ENCODE assay signal across 8 cellular contexts in genomic region chr2:172101008-172101706, GRCh38. TPM values are rescaled to one million over a fixed set of nuclear protein-coding genes. Genes with fewer than 3 reads are reported as not detected.
DNase-seq lines count a peak whose midpoint lies in the region; ATAC-seq and TF ChIP-seq lines count a peak whose summit lies in the region.

No MANE protein-coding gene starts in this region.

- H3K27me3 Mint-ChIP-seq in activated CD4-positive, alpha-beta memory T cell treated with anti-CD3 and anti-CD28 coated beads for 36 hours = peaks cover 70% of the 10 kb centered on the region

- H3K4me3 Mint-ChIP-seq in activated CD4-positive, alpha-beta memory T cell treated with anti-CD3 and anti-CD28 coated beads for 36 hours = peak overlapping the region; percentile 71

- POLR2A ChIA-PET in activated CD4-positive, alpha-beta memory T cell treated with anti-CD3 and anti-CD28 coated beads for 36 hours (lab: Charles Lee) = interaction anchor here (2.0 kb wide), 1 partner anchor 14 kb away, joined by 8 read pairs; no protein-coding TSS in a partner anchor
- POLR2A ChIA-PET in HEK293T (lab: Yijun Ruan, JAX) = interaction anchor here (0.8 to 3.2 kb wide), 16 partner anchors 8 to 1172 kb away, joined by 3 to 49 read pairs (median 6); partner anchors contain the start of genes DLX1, GORASP2 and HAT1

- no peak for TF ChIP-seq CTCF in AG09309 (IDR thresholded peaks at IDR 0.05; ENCODE audit: control insufficient read depth, insufficient read depth, low read depth, low read length, missing control alignments)

- intact Hi-C loops in activated CD4-positive, alpha-beta memory T cell treated with anti-CD3 and anti-CD28 coated beads for 36 hours (cut with micrococcal nuclease) = loop anchor here (5.0 kb wide), 4 partner anchors 99 to 456 kb away; partner anchors contain the start of genes DYNC1I2, HAT1 and PDK1

- no peak for ATAC-seq in HG02870 (IDR thresholded peaks at IDR 0.05; ENCODE audit: unreplicated experiment)
- ATAC-seq in HG02571 (IDR thresholded peaks at IDR 0.05; ENCODE audit: unreplicated experiment) = no peak

- H3K9me3 Mint-ChIP-seq in activated CD4-positive, alpha-beta memory T cell treated with anti-CD3 and anti-CD28 coated beads for 36 hours = no peaks in the 10 kb centered on the region

- no peak overlapping the region for H3K9ac ChIP-seq in iPS-20b (ENCODE audit: low read depth, low read length)

- no peaks in the 10 kb centered on the region for H3K36me3 Mint-ChIP-seq in activated CD4-positive, alpha-beta memory T cell treated with anti-CD3 and anti-CD28 coated beads for 36 hours

- peaks cover 98% of the 10 kb centered on the region for H3K27me3 ChIP-seq in iPS-20b (ENCODE audit: insufficient read depth, low read length)

- H3K27ac ChIP-seq in iPS-20b (ENCODE audit: low read length) = no peak overlapping the region

- DNase-seq in AG09309 (ENCODE audit: low read depth) = no peak
- DNase-seq in G401 (ENCODE audit: low spot score) = peak; percentile 8
- no peak for DNase-seq in activated CD4-positive, alpha-beta memory T cell treated with anti-CD3 and anti-CD28 coated beads for 36 hours
- no peak for DNase-seq in HEK293T (ENCODE audit: extremely low spot score)
- DNase-seq in central memory CD4-positive, alpha-beta T cell = no peak

- H3K4me3 ChIP-seq in AG09309 (ENCODE audit: control insufficient read depth, low read depth, low read length) (peak overlapping the region; percentile 86), iPS-20b (ENCODE audit: low read length) (peak overlapping the region; percentile 67)

- H3K9me3 ChIP-seq in iPS-20b (ENCODE audit: insufficient read depth, low read depth, low read length) = peaks cover 4% of the 10 kb centered on the region; the same call in 1 of the 2 replicates

- in situ Hi-C loops in G401 (cut with HindIII; ENCODE audit: low sequenced_read_pairs) = no loop called here

- peaks cover 7% of the 10 kb centered on the region; the same call in 1 of the 2 replicates for H3K4me1 ChIP-seq in iPS-20b (ENCODE audit: insufficient read depth, low read length)

- CTCF ChIA-PET in activated CD4-positive, alpha-beta memory T cell treated with anti-CD3 and anti-CD28 coated beads for 36 hours (lab: Charles Lee) = interaction anchor here (0.7 to 6.8 kb wide), 6 partner anchors 9 to 502 kb away, joined by 3 to 116 read pairs (median 11); partner anchors contain the start of gene DLX1
- CTCF ChIA-PET in HEK293T (lab: Yijun Ruan, JAX) = interaction anchor here (0.7 to 3.0 kb wide), 2 partner anchors 26 to 397 kb away, joined by 4 to 17 read pairs; no protein-coding TSS in a partner anchor

- H3K36me3 ChIP-seq in iPS-20b (ENCODE audit: insufficient read depth, low read depth, low read length) = no peaks in the 10 kb centered on the region

- H3K4me1 Mint-ChIP-seq in activated CD4-positive, alpha-beta memory T cell treated with anti-CD3 and anti-CD28 coated beads for 36 hours (ENCODE audit: low read depth) = peaks cover 56% of the 10 kb centered on the region

- no peak overlapping the region for H3K27ac Mint-ChIP-seq in activated CD4-positive, alpha-beta memory T cell treated with anti-CD3 and anti-CD28 coated beads for 36 hours

TF ChIP-seq in HEK293T, 16 proteins besides CTCF, POLR2A, EP300 and RAD21:
- TF ChIP-seq L3MBTL2 (conservative IDR thresholded peaks at IDR 0.05) (no peak), SP1 (IDR thresholded peaks at IDR 0.05) (no peak), ARNT (IDR thresholded peaks at IDR 0.05) (no peak)
TF ChIP-seq in HEK293T: peak in this region for 0.

RNA-seq across cellular contexts. Expression of gene DLX2, which starts 1.5 kb away (rescaled TPM):
- 5.0 and 5.3 TPM in 2 replicates for total RNA-seq in G401 (2014; rRNA removed; shearing (Covaris generic))
- total RNA-seq in activated CD4-positive, alpha-beta memory T cell treated with anti-CD3 and anti-CD28 coated beads for 36 hours = not detected

RNA-seq across cellular contexts. Expression of gene DLX1, which starts 15.8 kb away (rescaled TPM):
- total RNA-seq in G401 (2014; rRNA removed; shearing (Covaris generic)) = 21.8 and 26.2 TPM in 2 replicates
- not detected for total RNA-seq in activated CD4-positive, alpha-beta memory T cell treated with anti-CD3 and anti-CD28 coated beads for 36 hours

Comparison
In these comparisons a context has a peak if more than half of its experiments do, and no peak if none do; other contexts are left out.
1. RNA of gene DLX1, which starts 15.8 kb away (total RNA-seq): 21.8 to 26.2 TPM in G401; not detected in activated CD4-positive, alpha-beta memory T cell treated with anti-CD3 and anti-CD28 coated beads for 36 hours; every median in the first group is over 10 times any median in the second.